ENCODE assay signal across 9 cellular contexts in the genomic region with DNA sequence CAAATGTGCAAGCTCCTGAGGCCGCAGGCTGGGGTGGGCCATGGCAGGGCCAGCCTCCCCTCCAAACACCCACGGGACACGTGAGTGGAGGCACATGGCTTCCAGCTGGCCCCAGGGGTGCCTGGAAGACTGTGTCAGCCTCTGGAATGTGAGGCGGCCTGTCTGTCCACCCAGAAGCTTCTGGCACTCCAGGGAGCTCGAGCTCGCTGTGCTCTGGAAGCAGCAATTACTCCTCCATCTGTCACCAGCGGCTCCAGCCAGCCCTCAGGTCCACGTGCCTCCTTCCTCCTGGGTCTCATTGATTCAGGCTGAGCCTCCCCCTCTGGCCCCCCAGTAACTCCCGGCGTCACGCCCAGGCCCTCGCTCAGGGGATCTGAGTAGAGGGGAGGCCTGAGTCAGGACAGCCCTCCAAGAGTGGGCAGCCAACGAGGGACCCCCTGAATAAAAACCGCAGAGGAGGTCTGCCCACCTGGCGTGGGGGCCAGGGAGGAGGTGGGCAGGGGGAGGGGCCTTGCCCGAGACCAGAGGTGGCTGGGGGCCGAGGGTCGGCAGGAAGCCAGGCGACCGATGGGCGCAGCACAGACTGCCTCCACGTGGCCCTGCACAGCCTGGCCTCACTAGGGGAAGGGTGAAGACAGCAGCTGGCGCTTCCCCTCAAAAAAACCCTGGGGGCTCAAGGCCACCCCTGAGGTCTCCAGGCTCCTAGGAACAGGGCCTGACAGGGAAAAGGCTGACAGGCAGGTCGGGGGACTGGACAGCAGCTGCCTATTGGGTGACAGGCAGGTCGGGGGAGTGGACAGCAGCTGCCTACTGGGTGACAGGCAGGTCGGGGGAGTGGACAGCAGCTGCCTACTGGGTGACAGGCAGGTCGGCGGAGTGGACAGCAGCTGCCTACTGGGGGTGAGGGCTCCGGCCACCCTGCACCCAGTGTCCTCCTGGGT. TPM values are rescaled to one million over a fixed set of nuclear protein-coding genes. Genes with fewer than 3 reads are reported as not detected.
A peak's percentile ranks its signal among the peaks of the same experiment; 100 is the strongest.
DNase-seq lines count a peak whose midpoint lies in the region; ATAC-seq and TF ChIP-seq lines count a peak whose summit lies in the region.
"Had no signal": no experiment of that assay in that cellular context is flagged by ENCODE, and none has a peak within 500 bp of the region (broad histone marks: within the 10 kb centered on the region; RNA-seq: fewer than 3 reads in every experiment).

No MANE protein-coding gene starts in this region.

- H3K56ac ChIP-seq in IMR-90 (ENCODE audit: extremely low read depth, insufficient read depth, low read length) (no peak overlapping the region), mesendoderm (ENCODE audit: low read length) (no peak overlapping the region)

- dilution Hi-C loops in IMR-90 (cut with HindIII; ENCODE audit: low sequenced_read_pairs, unreplicated experiment): no loop called here

- WGBS in IMR-90 (ENCODE audit: extremely low coverage in 2 of 2, insufficient read length in 1 of 2), 2 experiments: 3% methylated on average over 6 of the region's 29 CpGs; no CpG with 5 or more reads in 1 of the 2 experiments
- no CpG with 5 or more reads among the region's 29 CpGs for WGBS in mesendoderm (ENCODE audit: extremely low coverage, insufficient coverage, low lambda C conversion rate)

- H3K18ac ChIP-seq in IMR-90 (ENCODE audit: low read depth, low read length): no peak overlapping the region; the same call in 1 of the 2 replicates
- H3K18ac ChIP-seq in mesendoderm (ENCODE audit: low read length): no peak overlapping the region

- H3K23ac ChIP-seq in IMR-90 (ENCODE audit: low read depth, low read length): peak overlapping the region; percentile 64; the same call in 1 of the 2 replicates
- no peak overlapping the region for H3K23ac ChIP-seq in mesendoderm (ENCODE audit: low read length)

- peaks cover 93% of the 10 kb centered on the region for H4K20me1 ChIP-seq in IMR-90 (ENCODE audit: insufficient read depth, low read length)

- H2AFZ ChIP-seq in IMR-90 (replicated peaks; ENCODE audit: low read length, poor library complexity): peak overlapping the region; percentile 77

- 0 out of 2 replicates have a peak overlapping the region, but pooled peaks have one; percentile 88 for H2BK20ac ChIP-seq in IMR-90 (ENCODE audit: low read depth, low read length)

- H4K91ac ChIP-seq in IMR-90 (ENCODE audit: insufficient read depth, low read depth, low read length): peak overlapping the region; percentile 70

- H2BK120ac ChIP-seq in IMR-90 (ENCODE audit: low read depth, low read length): peak overlapping the region; percentile 85
- no peak overlapping the region for H2BK120ac ChIP-seq in mesendoderm (ENCODE audit: low read depth, low read length)

- H3K9me3 ChIP-seq in IMR-90 (ENCODE audit: control insufficient read depth, insufficient read depth, low read length): no peaks in the 10 kb centered on the region

- H3K14ac ChIP-seq in IMR-90 (replicated peaks; ENCODE audit: low read depth, low read length): peak overlapping the region; percentile 27

- peak overlapping the region; percentile 98 for H2AK9ac ChIP-seq in IMR-90 (replicated peaks; ENCODE audit: low read depth, low read length, poor library complexity)

- in situ Hi-C loops in IMR-90 (cut with MboI; ENCODE audit: low sequenced_read_pairs): no loop called here

- H3K79me2 ChIP-seq in mesendoderm (ENCODE audit: control insufficient read depth, insufficient read depth, low read length): peaks cover 5% of the 10 kb centered on the region

- peaks cover 57% of the 10 kb centered on the region for H3K4me1 ChIP-seq in IMR-90 (ENCODE audit: control insufficient read depth, insufficient read depth, low read length)
- H3K4me1 ChIP-seq in mesendoderm (ENCODE audit: control insufficient read depth, low read depth, low read length): peaks cover 17% of the 10 kb centered on the region

- peak overlapping the region; percentile 18; the same call in 1 of the 3 replicates for H2BK15ac ChIP-seq in IMR-90 (ENCODE audit: low read depth, low read length)
- no peak overlapping the region for H2BK15ac ChIP-seq in mesendoderm (replicated peaks; ENCODE audit: low read depth)

- POLR2A ChIA-PET in IMR-90 (lab: Charles Lee; ENCODE audit: unreplicated experiment): interaction anchor here (0.9 to 1.0 kb wide), 3 partner anchors 9 to 14 kb away, joined by 3 read pairs; no protein-coding TSS in a partner anchor

- H3K4me2 ChIP-seq in IMR-90 (ENCODE audit: low read depth, low read length) (peak overlapping the region; percentile 69), mesendoderm (ENCODE audit: low read length) (no peak overlapping the region)

- ATAC-seq in IMR-90 (ENCODE audit: low read depth) (peak; percentile 59), GM19324 (IDR thresholded peaks at IDR 0.05; ENCODE audit: low FRiP score, unreplicated experiment) (no peak)

- TF ChIP-seq POLR2A in IMR-90 (IDR thresholded peaks at IDR 0.05; ENCODE audit: low read depth, low read length): peak; percentile 51

- H4K8ac ChIP-seq in IMR-90 (ENCODE audit: low read depth in 2 of 2, low read length in 2 of 2) (peak overlapping the region in 1 of 2 experiments; percentile 54; a peak in 2 of 4 replicates), mesendoderm (ENCODE audit: low read depth, low read length) (no peak overlapping the region)

- CTCF ChIA-PET in IMR-90 (lab: Yijun Ruan, JAX): interaction anchor here (0.7 to 1.5 kb wide), 4 partner anchors 9 to 36 kb away, joined by 3 read pairs; no protein-coding TSS in a partner anchor

- H2BK5ac ChIP-seq in IMR-90 (ENCODE audit: low read depth, low read length, poor library complexity, severe bottlenecking) (peak overlapping the region; percentile 90), mesendoderm (ENCODE audit: low read length) (no peak overlapping the region)

- TF ChIP-seq RAD21 in IMR-90 (IDR thresholded peaks at IDR 0.05; ENCODE audit: low read length): peak; percentile 25; the same call in 1 of the 2 replicates

- intact Hi-C loops in IMR-90 (cut with micrococcal nuclease): no loop called here

- H2AK5ac ChIP-seq in IMR-90 (ENCODE audit: low read depth, low read length) (peak overlapping the region; percentile 88), mesendoderm (ENCODE audit: low read length) (no peak overlapping the region)

- H3K27ac ChIP-seq in 22Rv1 (0 out of 2 replicates have a peak overlapping the region, but pooled peaks have one; percentile 10), IMR-90 (ENCODE audit: insufficient read depth, low read length) (peak overlapping the region; percentile 81), mesendoderm (ENCODE audit: low read depth, low read length) (no peak overlapping the region)
- H3K27ac ChIP-seq: VCaP had no signal

- TF ChIP-seq CTCF in 22Rv1 (IDR thresholded peaks at IDR 0.05) (no peak), IMR-90 (conservative IDR thresholded peaks at IDR 0.05; ENCODE audit: low read depth, low read length) (no peak)

- peak overlapping the region; percentile 84 for H3K4ac ChIP-seq in IMR-90 (ENCODE audit: low read depth, low read length)
- no peak overlapping the region for H3K4ac ChIP-seq in mesendoderm (ENCODE audit: low read depth, low read length)

- H3K27me3 ChIP-seq in IMR-90 (ENCODE audit: control insufficient read depth, insufficient read depth, low read length): no peaks in the 10 kb centered on the region
- H3K27me3 ChIP-seq in mesendoderm (ENCODE audit: insufficient read depth, low read length, poor library complexity): no peaks in the 10 kb centered on the region

- DNase-seq in IMR-90 (peak; percentile 95), cerebellar cortex (ENCODE audit: low spot score) (peak; percentile 86), mesendoderm (peak; percentile 49), SKM-1 treated with dmso at 0.1 percent for 144 hours (lab: John Stamatoyannopoulos, UW; ENCODE audit: unreplicated experiment) (no peak), NOMO-1 treated with dmso at 0.1 percent for 144 hours (lab: John Stamatoyannopoulos, UW; ENCODE audit: unreplicated experiment) (no peak), NCI-H345 (lab: John Stamatoyannopoulos, UW) (no peak)

- BruUV-seq in IMR-90 (replicated peaks; lab: Mats Ljungman, UMichigan): no TSS peak

- peaks cover 27% of the 10 kb centered on the region for H3K9me1 ChIP-seq in IMR-90 (ENCODE audit: insufficient read depth, low read length)

- H3K79me1 ChIP-seq in IMR-90 (ENCODE audit: low read depth in 1 of 2, low read length in 2 of 2) (peaks cover 15 to 76% of the 10 kb centered on the region in 2 experiments), mesendoderm (ENCODE audit: low read length) (peaks cover 3% of the 10 kb centered on the region)

- H4K5ac ChIP-seq in IMR-90 (ENCODE audit: low read depth, low read length) (0 out of 2 replicates have a peak overlapping the region, but pooled peaks have one; percentile 9), mesendoderm (ENCODE audit: low read length) (no peak overlapping the region)

- H3K9ac ChIP-seq in IMR-90 (ENCODE audit: low read depth, low read length) (peak overlapping the region; percentile 48; the same call in 1 of the 2 replicates), mesendoderm (ENCODE audit: low read length) (no peak overlapping the region)

- peaks cover 3% of the 10 kb centered on the region; the same call in 1 of the 2 replicates for H3K36me3 ChIP-seq in IMR-90 (ENCODE audit: control insufficient read depth, insufficient read depth, low read length)
- H3K36me3 ChIP-seq in mesendoderm (ENCODE audit: control insufficient read depth, insufficient read depth, low read length): no peaks in the 10 kb centered on the region

- H3K4me3 ChIP-seq in IMR-90 (ENCODE audit: insufficient read depth, low read depth, low read length) (peak overlapping the region; percentile 20; the same call in 1 of the 2 replicates), mesendoderm (ENCODE audit: low read length) (no peak overlapping the region)

TF ChIP-seq in IMR-90, 13 proteins besides CTCF, POLR2A, EP300 and RAD21 (continues in another document):
- TF ChIP-seq NFE2L2 (IDR thresholded peaks at IDR 0.05; ENCODE audit: low read depth, low read length): no peak
- peak; percentile 99 for TF ChIP-seq MXI1 (IDR thresholded peaks at IDR 0.05; ENCODE audit: borderline replicate concordance, low read depth, low read length)

RNA-seq across cellular contexts. Expression of a gene that starts 11.9 kb away (rescaled TPM):
- total RNA-seq in IMR-90 (2012; rRNA removed): 36.2 and 48.6 TPM in 2 replicates
- polyA plus RNA-seq in IMR-90 (2012; rRNA removed): 372 and 392 TPM in 2 replicates
- polyA plus RNA-seq in IMR-90 (2012; cell fraction: cytosol; rRNA removed): 218 and 326 TPM in 2 replicates
- polyA plus RNA-seq in IMR-90 (2012; cell fraction: nucleus; rRNA removed; ENCODE audit: low replicate concordance): 957 and 2,926 TPM in 2 replicates
- polyA plus RNA-seq in mesendoderm (2013, experiment 1 of 2): 37.5 TPM
- 38.4 TPM for polyA plus RNA-seq in mesendoderm (2013, experiment 2 of 2)

RNA-seq across cellular contexts. Expression of a gene that starts 30.4 kb away (rescaled TPM):
- total RNA-seq in IMR-90 (2012; rRNA removed): 3.2 and 4.7 TPM in 2 replicates
- 11.8 and 13.2 TPM in 2 replicates for polyA plus RNA-seq in IMR-90 (2012; rRNA removed)
- 6.8 and 10.7 TPM in 2 replicates for polyA plus RNA-seq in IMR-90 (2012; cell fraction: cytosol; rRNA removed)
- polyA plus RNA-seq in IMR-90 (2012; cell fraction: nucleus; rRNA removed; ENCODE audit: low replicate concordance): 4.7 and 22.2 TPM in 2 replicates
- polyA plus RNA-seq in mesendoderm (2013, experiment 1 of 2): 38.9 TPM
- 37.7 TPM for polyA plus RNA-seq in mesendoderm (2013, experiment 2 of 2)

RNA-seq across cellular contexts. Expression of a gene that starts 38.6 kb away (rescaled TPM):
- 40.5 and 41.7 TPM in 2 replicates for total RNA-seq in IMR-90 (2012; rRNA removed)
- 157 and 209 TPM in 2 replicates for polyA plus RNA-seq in IMR-90 (2012; rRNA removed)
- 109 and 184 TPM in 2 replicates for polyA plus RNA-seq in IMR-90 (2012; cell fraction: cytosol; rRNA removed)
- 87.9 and 240 TPM in 2 replicates for polyA plus RNA-seq in IMR-90 (2012; cell fraction: nucleus; rRNA removed; ENCODE audit: low replicate concordance)
- polyA plus RNA-seq in mesendoderm (2013, experiment 1 of 2): 300 TPM
- polyA plus RNA-seq in mesendoderm (2013, experiment 2 of 2): 305 TPM

Comparison
In these comparisons a context has a peak if more than half of its experiments do, and no peak if none do; other contexts are left out.
1. DNase-seq: peak in IMR-90 (single experiment), cerebellar cortex (single experiment) and mesendoderm (single experiment); none in SKM-1 treated with dmso at 0.1 percent for 144 hours (single experiment), NOMO-1 treated with dmso at 0.1 percent for 144 hours (single experiment) and NCI-H345 (single experiment).